31 cellular contexts compared by ENCODE assay signal in the genomic region with DNA sequence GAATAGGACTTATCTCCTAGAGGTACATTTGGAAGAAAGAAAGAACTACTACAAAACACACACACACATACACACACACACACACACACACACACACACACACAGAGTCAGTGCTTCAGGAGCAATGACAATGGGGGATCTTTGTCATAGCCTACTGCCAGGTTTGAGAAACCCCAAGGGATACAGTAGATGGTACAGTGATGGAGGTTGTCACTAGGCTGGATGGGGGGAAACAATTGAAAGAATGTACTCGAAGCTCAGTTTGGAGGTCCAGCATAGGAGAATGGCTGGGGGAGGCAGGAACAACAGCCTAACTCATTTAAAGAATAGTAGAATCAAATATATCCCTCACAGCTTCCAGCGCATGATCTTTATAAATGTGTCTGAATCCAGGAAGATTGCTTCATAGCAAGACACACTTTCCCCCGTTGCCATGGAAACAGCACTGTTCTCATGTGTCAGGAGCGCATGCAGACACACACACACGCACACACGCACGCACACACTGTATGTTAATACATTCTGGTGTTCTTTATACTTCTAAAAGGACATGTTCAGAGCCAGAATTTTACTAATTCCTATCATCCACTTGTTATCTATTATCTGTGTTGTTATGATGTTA. TPM values are rescaled to one million over a fixed set of nuclear protein-coding genes. Genes with fewer than 3 reads are reported as not detected.
DNase-seq lines count a peak whose midpoint lies in the region; ATAC-seq, FAIRE-seq and TF ChIP-seq lines count a peak whose summit lies in the region.
"Had no signal": no experiment of that assay in that cellular context is flagged by ENCODE, and none has a peak within 500 bp of the region (broad histone marks: within the 10 kb centered on the region; RNA-seq: fewer than 3 reads in every experiment).

No MANE protein-coding gene starts in this region.

- H3K4me2 ChIP-seq in K562 (ENCODE audit: insufficient read depth, low read length) (no peak overlapping the region), mesenchymal stem cell (ENCODE audit: low read length, poor library complexity, severe bottlenecking) (no peak overlapping the region)
- H3K4me2 ChIP-seq: KMS-11 had no signal

- H3K9ac ChIP-seq in K562 (ENCODE audit: insufficient read depth in 1 of 2, low read depth in 2 of 2, low read length in 2 of 2) (no peak overlapping the region), mesenchymal stem cell (ENCODE audit: low read length) (no peak overlapping the region)
- H3K9ac ChIP-seq: KMS-11 had no signal

- WGBS in K562 (ENCODE audit: insufficient coverage, low coverage, missing lambda C conversion rate): 19% methylated on average over 7 of the region's 7 CpGs
- WGBS in mesenchymal stem cell: 76% methylated on average over 7 of the region's 7 CpGs

- no peaks in the 10 kb centered on the region for H3K79me2 ChIP-seq in K562 (ENCODE audit: control insufficient read depth, insufficient read depth, low read length)

- no peak for TF ChIP-seq RAD21 in K562 (CRISPR knock-in tag; conservative IDR thresholded peaks at IDR 0.05 in 1 of 2, IDR thresholded peaks at IDR 0.05 in 1 of 2)

- H3K27ac ChIP-seq in HEK293 (ENCODE audit: extremely low read depth, low read depth, low read length) (no peak overlapping the region), K562 (ENCODE audit: extremely low read depth, low read depth, low read length) (no peak overlapping the region), mesenchymal stem cell (ENCODE audit: low read length, poor library complexity, severe bottlenecking) (no peak overlapping the region), Peyer's patch (no peak overlapping the region)
- H3K27ac ChIP-seq: epithelial cell of prostate, KMS-11, left ventricle myocardium inferior, tibial artery had no signal

- no peak overlapping the region for H2BK12ac ChIP-seq in mesenchymal stem cell (ENCODE audit: low read length in 2 of 2)

- ATAC-seq in K562: no peak
- no peak for ATAC-seq in HG03025 (IDR thresholded peaks at IDR 0.05; ENCODE audit: low FRiP score, unreplicated experiment)
- ATAC-seq: Panc1, sciatic nerve had no signal

- no peaks in the 10 kb centered on the region for H3K4me1 ChIP-seq in HEK293 (ENCODE audit: control insufficient read depth, insufficient read depth, low read length)
- no peaks in the 10 kb centered on the region for H3K4me1 ChIP-seq in K562 (replicated peaks in 1 of 2; ENCODE audit: control insufficient read depth in 2 of 2, insufficient read depth in 2 of 2, low read length in 2 of 2)
- H3K4me1 ChIP-seq in mesenchymal stem cell (ENCODE audit: control insufficient read depth, insufficient read depth, low read depth, low read length): peaks cover 15% of the 10 kb centered on the region
- peaks cover 0 to 32% (median 3%) of the 10 kb centered on the region in 4 donors for H3K4me1 ChIP-seq in Peyer's patch

- no peak overlapping the region for H4K8ac ChIP-seq in mesenchymal stem cell (ENCODE audit: low read length)

- no peak for FAIRE-seq in K562 (lab: Jason Lieb, UNC)
- FAIRE-seq: TTC549 had no signal

- POLR2A ChIA-PET in HEK293 (lab: Yijun Ruan, JAX) (interaction anchor here (0.9 kb wide), 1 partner anchor 138 kb away, joined by 4 read pairs; no protein-coding TSS in a partner anchor), K562 (lab: Yijun Ruan, JAX) (interaction anchor here (0.6 to 1.1 kb wide), 3 partner anchors 22 to 567 kb away, joined by 3 to 4 read pairs (median 3); no protein-coding TSS in a partner anchor)

- H3K36me3 ChIP-seq in HEK293 (ENCODE audit: control insufficient read depth in 2 of 2, insufficient read depth in 1 of 2, low read length in 2 of 2) (no peaks in the 10 kb centered on the region), K562 (ENCODE audit: control insufficient read depth, insufficient read depth, low read length) (no peaks in the 10 kb centered on the region), mesenchymal stem cell (ENCODE audit: control insufficient read depth in 1 of 2, insufficient read depth in 2 of 2, low read depth in 1 of 2, low read length in 2 of 2) (no peaks in the 10 kb centered on the region), Peyer's patch (no peaks in the 10 kb centered on the region)
- H3K36me3 ChIP-seq: left ventricle myocardium inferior, tibial artery had no signal

- no peaks in the 10 kb centered on the region for H3K4me1 Mint-ChIP-seq in activated T-helper 1 cell treated with anti-CD3 and anti-CD28 coated beads, Interleukin-12 subunit alpha, Interleukin-12 subunit beta, Interleukin-2, Interleukin-4 antibody, amounts not matched to agents 30 ng/mL and 10 ng/mL and 1 ng/mL, durations not matched to agents 14 hours and 24 hours and 36 hours (ENCODE audit: low read depth)

- DNase-seq in Ammon's horn (ENCODE audit: low spot score) (peak; percentile 59), K562 (ENCODE audit: extremely low read depth in 1 of 4, low spot score in 3 of 4) (peak in 1 of 4 experiments; percentile 16), mesenchymal stem cell (peak; percentile 12), Peyer's patch (no peak)
- DNase-seq in central memory CD4-positive, alpha-beta T cell: no peak
- no peak for DNase-seq in activated T-helper 1 cell treated with anti-CD3 and anti-CD28 coated beads, Interleukin-12 subunit alpha, Interleukin-12 subunit beta, Interleukin-2, Interleukin-4 antibody, amounts not matched to agents 30 ng/mL and 10 ng/mL and 1 ng/mL, durations not matched to agents 14 hours and 24 hours and 36 hours (ENCODE audit: low spot score)
- DNase-seq: activated CD4-positive, alpha-beta memory T cell treated with anti-CD3 and anti-CD28 coated beads, Interleukin-2, amount 10 ng/mL, durations not matched to agents 7 days and 5 days; activated CD4-positive, CD25-positive, alpha-beta regulatory T cell treated with anti-CD3 and anti-CD28 coated beads, Interleukin-2, amount 50 U/mL, for 72 hours; activated effector memory CD4-positive, alpha-beta T cell treated with anti-CD3 and anti-CD28 coated beads, Interleukin-2, amount 50 U/mL, for 16 hours; DMS79; effector CD4-positive, alpha-beta T cell; foreskin melanocyte; GF-D8; GOT3; hippocampal formation; immature natural killer cell; left ventricle myocardium inferior; midbrain; NCI-H1048; NCI-H187 treated with DMSO at 0.1 percent for 48 hours; NCI-H446 treated with DMSO at 0.1 percent for 48 hours; tibial artery had no signal

- in situ Hi-C loops in K562 (cut with MboI): no loop called here

- H2BK15ac ChIP-seq in mesenchymal stem cell (ENCODE audit: low read depth, poor library complexity, severe bottlenecking): no peak overlapping the region

- no peak overlapping the region for H3K4ac ChIP-seq in mesenchymal stem cell (ENCODE audit: low read depth in 1 of 2, low read length in 2 of 2)

- H3K79me1 ChIP-seq in mesenchymal stem cell (replicated peaks; ENCODE audit: low read length, poor library complexity, severe bottlenecking): no peaks in the 10 kb centered on the region

- H3K4me3 Mint-ChIP-seq in activated T-helper 1 cell treated with anti-CD3 and anti-CD28 coated beads, Interleukin-12 subunit alpha, Interleukin-12 subunit beta, Interleukin-2, Interleukin-4 antibody, amounts not matched to agents 30 ng/mL and 10 ng/mL and 1 ng/mL, durations not matched to agents 14 hours and 24 hours and 36 hours: no peak overlapping the region
- H3K4me3 Mint-ChIP-seq: activated CD4-positive, alpha-beta memory T cell treated with anti-CD3 and anti-CD28 coated beads, Interleukin-2, amount 10 ng/mL, durations not matched to agents 7 days and 5 days; immature natural killer cell; neural crest cell; stimulated activated naive CD8-positive, alpha-beta T cell treated with anti-CD3 and anti-CD28 coated beads, Interleukin-15, Interleukin-2, amounts not matched to agents 100 ng/mL and 50 ng/mL, for 24 hours had no signal

- no peaks in the 10 kb centered on the region for H3K9me3 ChIP-seq in HEK293 (ENCODE audit: control insufficient read depth, insufficient read depth, low read depth, low read length)
- no peaks in the 10 kb centered on the region for H3K9me3 ChIP-seq in K562 (replicated peaks; ENCODE audit: control insufficient read depth, insufficient read depth, low read depth, low read length)
- no peaks in the 10 kb centered on the region for H3K9me3 ChIP-seq in mesenchymal stem cell (ENCODE audit: control insufficient read depth, low read length)
- H3K9me3 ChIP-seq in Peyer's patch: no peaks in the 10 kb centered on the region
- H3K9me3 ChIP-seq: left ventricle myocardium inferior, tibial artery had no signal

- intact Hi-C loops in K562 (cut with micrococcal nuclease): no loop called here
- intact Hi-C loops in activated T-helper 1 cell treated with anti-CD3 and anti-CD28 coated beads, Interleukin-12 subunit alpha, Interleukin-12 subunit beta, Interleukin-2, Interleukin-4 antibody, amounts not matched to agents 30 ng/mL and 10 ng/mL and 1 ng/mL, durations not matched to agents 14 hours and 24 hours and 36 hours (cut with micrococcal nuclease): no loop called here

- H3K27me3 ChIP-seq in K562 (ENCODE audit: control insufficient read depth in 2 of 2, insufficient read depth in 2 of 2, low read length in 2 of 2) (peaks cover 30% of the 10 kb centered on the region in 2 experiments), mesenchymal stem cell (ENCODE audit: control insufficient read depth in 1 of 2, insufficient read depth in 1 of 2, low read length in 2 of 2) (peaks cover 0 to 20% of the 10 kb centered on the region in 2 experiments), Peyer's patch (no peaks in the 10 kb centered on the region)
- H3K27me3 ChIP-seq: tibial artery had no signal

- BruUV-seq in K562 (replicated peaks; lab: Mats Ljungman, UMichigan): no TSS peak

- H3K9me1 ChIP-seq in K562 (ENCODE audit: control insufficient read depth, insufficient read depth, low read length): no peaks in the 10 kb centered on the region

- H3K4me3 ChIP-seq in HEK293 (ENCODE audit: low read depth, low read length) (no peak overlapping the region), K562 (no peak overlapping the region), mesenchymal stem cell (ENCODE audit: insufficient read depth in 1 of 2, low read depth in 1 of 2, low read length in 2 of 2) (no peak overlapping the region), Peyer's patch (no peak overlapping the region)
- H3K4me3 ChIP-seq: left ventricle myocardium inferior, tibial artery had no signal

- no peak overlapping the region for H2BK5ac ChIP-seq in mesenchymal stem cell (ENCODE audit: low read depth, low read length, poor library complexity, severe bottlenecking)

- TF ChIP-seq POLR2A in K562 (conservative IDR thresholded peaks at IDR 0.05): no peak
- TF ChIP-seq POLR2A in Peyer's patch (IDR thresholded peaks at IDR 0.05): no peak

- no peak overlapping the region for H3K18ac ChIP-seq in mesenchymal stem cell (ENCODE audit: low read depth in 1 of 2, low read length in 2 of 2)

- no peak overlapping the region for H4K91ac ChIP-seq in mesenchymal stem cell (ENCODE audit: low read length)

- H3K23ac ChIP-seq in mesenchymal stem cell (ENCODE audit: low read length in 2 of 2): no peak overlapping the region

- H2BK120ac ChIP-seq in mesenchymal stem cell (ENCODE audit: low read depth, low read length): no peak overlapping the region

- no peak overlapping the region for H3K27ac Mint-ChIP-seq in activated T-helper 1 cell treated with anti-CD3 and anti-CD28 coated beads, Interleukin-12 subunit alpha, Interleukin-12 subunit beta, Interleukin-2, Interleukin-4 antibody, amounts not matched to agents 30 ng/mL and 10 ng/mL and 1 ng/mL, durations not matched to agents 14 hours and 24 hours and 36 hours
- H3K27ac Mint-ChIP-seq: activated CD4-positive, alpha-beta memory T cell treated with anti-CD3 and anti-CD28 coated beads, Interleukin-2, amount 10 ng/mL, durations not matched to agents 7 days and 5 days; stimulated activated naive CD8-positive, alpha-beta T cell treated with anti-CD3 and anti-CD28 coated beads, Interleukin-15, Interleukin-2, amounts not matched to agents 100 ng/mL and 50 ng/mL, for 24 hours had no signal

- H2AK5ac ChIP-seq in mesenchymal stem cell (ENCODE audit: low read length, severe bottlenecking): no peak overlapping the region

- TF ChIP-seq EP300 in K562 (IDR thresholded peaks at IDR 0.05; ENCODE audit: low read length): no peak

- H2AFZ ChIP-seq in K562 (ENCODE audit: low read depth, low read length): no peak overlapping the region
- H2AFZ ChIP-seq in mesenchymal stem cell (ENCODE audit: low read depth, low read length): no peak overlapping the region

- H3K36me3 Mint-ChIP-seq in activated T-helper 1 cell treated with anti-CD3 and anti-CD28 coated beads, Interleukin-12 subunit alpha, Interleukin-12 subunit beta, Interleukin-2, Interleukin-4 antibody, amounts not matched to agents 30 ng/mL and 10 ng/mL and 1 ng/mL, durations not matched to agents 14 hours and 24 hours and 36 hours (ENCODE audit: low read depth): no peaks in the 10 kb centered on the region

- no peaks in the 10 kb centered on the region for H3K9me3 Mint-ChIP-seq in activated T-helper 1 cell treated with anti-CD3 and anti-CD28 coated beads, Interleukin-12 subunit alpha, Interleukin-12 subunit beta, Interleukin-2, Interleukin-4 antibody, amounts not matched to agents 30 ng/mL and 10 ng/mL and 1 ng/mL, durations not matched to agents 14 hours and 24 hours and 36 hours
- H3K9me3 Mint-ChIP-seq: activated CD4-positive, alpha-beta memory T cell treated with anti-CD3 and anti-CD28 coated beads, Interleukin-2, amount 10 ng/mL, durations not matched to agents 7 days and 5 days; immature natural killer cell; neural crest cell; stimulated activated naive CD8-positive, alpha-beta T cell treated with anti-CD3 and anti-CD28 coated beads, Interleukin-15, Interleukin-2, amounts not matched to agents 100 ng/mL and 50 ng/mL, for 24 hours had no signal

- CTCF ChIA-PET in HEK293 (lab: Yijun Ruan, JAX): interaction anchor here (0.6 kb wide), 1 partner anchor 330 kb away, joined by 3 read pairs; no protein-coding TSS in a partner anchor
- CTCF ChIA-PET in K562 (lab: Yijun Ruan, JAX; ENCODE audit: low intra/inter-chr PET ratio): no interaction called here

- H4K20me1 ChIP-seq in K562 (replicated peaks; ENCODE audit: control insufficient read depth, insufficient read depth, low read length): no peaks in the 10 kb centered on the region

- TF ChIP-seq CTCF in HEK293 (tag by site-specific recombination; IDR thresholded peaks at IDR 0.05): no peak
- no peak for TF ChIP-seq CTCF in K562 (IDR thresholded peaks at IDR 0.05 in 2 of 3, conservative IDR thresholded peaks at IDR 0.05 in 1 of 3; ENCODE audit: insufficient read depth in 2 of 3, low read depth in 1 of 3, low read length in 3 of 3)
- no peak for TF ChIP-seq CTCF in Peyer's patch (IDR thresholded peaks at IDR 0.05)

- H3K27me3 Mint-ChIP-seq in activated T-helper 1 cell treated with anti-CD3 and anti-CD28 coated beads, Interleukin-12 subunit alpha, Interleukin-12 subunit beta, Interleukin-2, Interleukin-4 antibody, amounts not matched to agents 30 ng/mL and 10 ng/mL and 1 ng/mL, durations not matched to agents 14 hours and 24 hours and 36 hours (ENCODE audit: insufficient read depth): peaks cover 7% of the 10 kb centered on the region
- H3K27me3 Mint-ChIP-seq: stimulated activated naive CD8-positive, alpha-beta T cell treated with anti-CD3 and anti-CD28 coated beads, Interleukin-15, Interleukin-2, amounts not matched to agents 100 ng/mL and 50 ng/mL, for 24 hours had no signal

- H3K14ac ChIP-seq in mesenchymal stem cell (ENCODE audit: low read length in 2 of 2): no peak overlapping the region

RNA-seq across cellular contexts. Expression of a gene that starts 32.6 kb away (rescaled TPM):
- 5.4 and 16.5 TPM in 2 replicates for total RNA-seq in K562 (2011; cell fraction: chromatin; rRNA removed; ENCODE audit: low replicate concordance)
- total RNA-seq in K562 (2011; cell fraction: nucleolus; rRNA removed): 4.0 and 7.5 TPM in 2 replicates
- total RNA-seq in K562 (2011; cell fraction: nucleoplasm; rRNA removed): 5.4 and 9.7 TPM in 2 replicates
- total RNA-seq in K562 (2014; rRNA removed) (13.9 and 18.1 TPM in 2 replicates), K562 (2014; rRNA removed; fragmentation: Illumina TruSeq; extraction: Trizol) (6.8 and 8.1 TPM in 2 replicates), K562 (2015; rRNA removed; fragmentation: Illumina TruSeq; extraction: Trizol) (5.2 and 5.9 TPM in 2 replicates), K562 (2021) (8.3 and 9.4 TPM in 2 replicates), Peyer's patch (10 to 100 TPM; 27.2 to 43.6 (median 36.5) TPM)
- polyA plus RNA-seq in K562 (2011; rRNA removed) (4.1 and 5.5 TPM in 2 replicates), K562 (2014; fragmentation: Illumina TruSeq; extraction: Trizol) (4.7 and 5.5 TPM in 2 replicates), K562 (2014; fragmentation: Nextera tagmentation; extraction: Ambion mirVana) (1 to 10 TPM; 1.1 to 1.2 TPM), K562 (2014; rRNA removed) (4.7 and 4.9 TPM in 2 replicates)
- polyA plus RNA-seq in K562 (2011; cell fraction: cytosol; rRNA removed): 1.7 and 3.0 TPM in 2 replicates
- 3.2 and 4.0 TPM in 2 replicates for polyA plus RNA-seq in K562 (2011; cell fraction: nucleus; rRNA removed)
- 3.6 and 5.3 TPM in 2 replicates for polyA plus RNA-seq in K562 (2012)
- 6.5 and 9.6 TPM in 2 replicates for polyA minus RNA-seq in K562 (2011; rRNA and poly(A)+ RNA removed)
- 4.6 and 5.2 TPM in 2 replicates for polyA minus RNA-seq in K562 (2011; cell fraction: cytosol; rRNA and poly(A)+ RNA removed)
- 17.7 and 20.2 TPM in 2 replicates for polyA minus RNA-seq in K562 (2011; cell fraction: nucleus; rRNA and poly(A)+ RNA removed)
- polyA plus RNA-seq in mesenchymal stem cell (2013, experiment 1 of 2): 1.4 TPM
- 1.2 TPM for polyA plus RNA-seq in mesenchymal stem cell (2013, experiment 2 of 2)
- total RNA-seq in activated T-helper 1 cell treated with anti-CD3 and anti-CD28 coated beads, Interleukin-12 subunit alpha, Interleukin-12 subunit beta, Interleukin-2, Interleukin-4 antibody, amounts not matched to agents 30 ng/mL and 10 ng/mL and 1 ng/mL, durations not matched to agents 14 hours and 24 hours and 36 hours: 8.4 and 9.3 TPM in 2 replicates

Comparison
In these comparisons a context has a peak if more than half of its experiments do, and no peak if none do; other contexts are left out.
1. DNase-seq: peak in Ammon's horn (single experiment) and mesenchymal stem cell (single experiment); none in central memory CD4-positive, alpha-beta T cell (single experiment), activated T-helper 1 cell treated with anti-CD3 and anti-CD28 coated beads, Interleukin-12 subunit alpha, Interleukin-12 subunit beta, Interleukin-2, Interleukin-4 antibody, amounts not matched to agents 30 ng/mL and 10 ng/mL and 1 ng/mL, durations not matched to agents 14 hours and 24 hours and 36 hours (single experiment) and Peyer's patch (0 of 3).